ENCODE assay signal across 20 cellular contexts in the genomic region with DNA sequence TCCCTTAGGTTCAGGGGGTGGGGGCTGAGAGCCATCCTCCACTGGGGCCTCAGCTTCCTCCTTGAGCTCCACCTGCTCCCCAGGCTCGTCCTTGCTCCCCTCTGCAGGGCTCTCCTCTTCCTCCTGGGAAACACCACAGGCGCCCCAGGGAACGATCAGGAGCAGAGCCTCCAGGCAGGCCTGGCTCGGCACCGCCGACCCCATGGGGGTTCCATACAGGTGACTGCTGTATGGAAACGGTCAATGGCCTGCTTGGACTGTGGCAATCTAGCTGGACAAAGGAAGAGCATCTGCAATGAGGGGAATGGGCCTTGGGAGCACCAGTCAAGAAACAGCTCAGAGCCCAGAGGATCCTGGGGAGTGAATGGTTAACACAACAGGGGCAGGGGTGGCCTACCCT.
"Had no signal": no experiment of that assay in that cellular context is flagged by ENCODE, and none has a peak within 500 bp of the region (broad histone marks: within the 10 kb centered on the region; RNA-seq: fewer than 3 reads in every experiment).

No MANE protein-coding gene starts in this region.

- H3K4me3 ChIP-seq: coronary artery, esophagus squamous epithelium, gastroesophageal sphincter, left ventricle myocardium inferior, lower lobe of right lung, tibial artery, upper lobe of right lung, vagina had no signal

- FAIRE-seq: keratinocyte had no signal

- H3K4me1 ChIP-seq: esophagus squamous epithelium, gastroesophageal sphincter, lower lobe of right lung, tibial artery, upper lobe of right lung, vagina had no signal

- H3K4me3 Mint-ChIP-seq: immature natural killer cell had no signal

- H3K9me3 Mint-ChIP-seq: immature natural killer cell, naive B cell had no signal

- H3K27me3 ChIP-seq: esophagus squamous epithelium, gastroesophageal sphincter, neutrophil, tibial artery, upper lobe of right lung, vagina had no signal

- H3K27ac ChIP-seq: coronary artery, esophagus squamous epithelium, gastroesophageal sphincter, left ventricle myocardium inferior, lower lobe of right lung, neutrophil, tibial artery, upper lobe of right lung, vagina had no signal

- H3K9me3 ChIP-seq: esophagus squamous epithelium, gastroesophageal sphincter, left ventricle myocardium inferior, lower lobe of right lung, neutrophil, tibial artery, upper lobe of right lung, vagina had no signal

- DNase-seq: effector memory CD4-positive, alpha-beta T cell; esophagus squamous epithelium; foreskin fibroblast; immature natural killer cell; left cardiac atrium; left ventricle myocardium inferior; lower lobe of right lung; mesendoderm; naive B cell; stimulated activated CD4-positive, alpha-beta T cell treated with anti-CD3 and anti-CD28 coated beads, Interleukin-2, amount 100 ng/mL, for 24 hours; stimulated activated CD4-positive, alpha-beta T cell treated with anti-CD3 and anti-CD28 coated beads, Interleukin-4, amount 100 ng/mL, for 4 hours; stimulated activated naive CD4-positive, alpha-beta T cell treated with Interleukin-2 at 50 U/mL for 16 hours; tibial artery; upper lobe of right lung had no signal

- ATAC-seq: gastroesophageal sphincter, left cardiac atrium, lower lobe of right lung, sciatic nerve, upper lobe of right lung had no signal

- H3K27me3 Mint-ChIP-seq: naive B cell had no signal
